Comparison of ENCODE assay signal across 8 cellular contexts in the genomic region with DNA sequence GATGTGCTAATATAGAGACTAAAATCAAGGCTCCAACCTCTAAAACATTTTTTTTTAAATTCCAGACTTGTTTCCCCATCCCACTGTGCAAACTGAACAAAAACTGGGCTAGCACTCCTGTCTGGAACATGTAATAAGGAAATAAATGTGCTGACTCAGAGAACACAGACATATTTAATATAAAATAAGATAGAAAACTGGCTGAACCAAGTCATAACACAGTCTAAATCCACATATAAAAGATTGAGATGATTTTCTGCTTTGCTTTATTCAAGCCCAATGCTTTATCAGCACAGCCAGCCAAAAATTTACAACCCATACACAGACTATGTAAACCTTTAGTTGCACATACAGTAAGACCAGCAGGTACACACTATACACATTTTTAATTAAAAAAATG. TPM values are rescaled to one million over a fixed set of nuclear protein-coding genes. Genes with fewer than 3 reads are reported as not detected.
DNase-seq lines count a peak whose midpoint lies in the region; ATAC-seq and TF ChIP-seq lines count a peak whose summit lies in the region.

No MANE protein-coding gene starts in this region.

- DNase-seq in A673 (ENCODE audit: low spot score) (no peak), choroid plexus epithelial cell (ENCODE audit: low read depth) (peak; percentile 36), naive B cell (no peak), NCI-H524 treated with DMSO at 0.1 percent for 48 hours (lab: John Stamatoyannopoulos, UW) (no peak), activated gamma-delta T cell (lab: John Stamatoyannopoulos, UW) (no peak), DMS53 (lab: John Stamatoyannopoulos, UW) (no peak), AG08396 (ENCODE audit: low spot score) (no peak)

- ATAC-seq in naive B cell (ENCODE audit: low read depth in 2 of 2), result no peak

- POLR2A ChIA-PET in A673 (lab: Charles Lee; ENCODE audit: low non-redundant PET), result no interaction called here

- CTCF ChIA-PET in A673 (lab: Charles Lee), result no interaction called here

- no peaks in the 10 kb centered on the region for H3K36me3 ChIP-seq in A673 (ENCODE audit: insufficient read depth, low read length, poor library complexity, severe bottlenecking)

- peak overlapping the region; percentile 93 for H3K27ac ChIP-seq in A673 (ENCODE audit: low read depth, low read length, poor library complexity, severe bottlenecking)

- H3K27me3 Mint-ChIP-seq in IgD-negative memory B cell (no peaks in the 10 kb centered on the region), naive B cell (peaks cover 0 to 6% (median 0%) of the 10 kb centered on the region in 3 donors)

- H3K9me3 ChIP-seq in A673 (ENCODE audit: low read depth, low read length, poor library complexity, severe bottlenecking), result no peaks in the 10 kb centered on the region

- intact Hi-C loops in A673 (cut with micrococcal nuclease; ENCODE audit: unreplicated experiment), result no loop called here

- H3K36me3 Mint-ChIP-seq in IgD-negative memory B cell (peaks cover 1% of the 10 kb centered on the region), naive B cell (no peaks in the 10 kb centered on the region)

- peaks cover 33 to 39% (median 38%) of the 10 kb centered on the region in 3 donors for H3K4me1 Mint-ChIP-seq in IgD-negative memory B cell
- H3K4me1 Mint-ChIP-seq in naive B cell, result peaks cover 29 to 55% (median 45%) of the 10 kb centered on the region in 3 donors

- H3K4me3 ChIP-seq in A673 (ENCODE audit: low read depth, low read length, poor library complexity, severe bottlenecking), result peak overlapping the region; percentile 78
- H3K4me3 ChIP-seq in choroid plexus epithelial cell (ENCODE audit: low read depth, low read length), result peak overlapping the region; percentile 95

- H3K9me3 Mint-ChIP-seq in IgD-negative memory B cell, result no peaks in the 10 kb centered on the region
- H3K9me3 Mint-ChIP-seq in naive B cell, result no peaks in the 10 kb centered on the region

- no peaks in the 10 kb centered on the region for H3K27me3 ChIP-seq in A673 (replicated peaks; ENCODE audit: insufficient read depth, low read depth, low read length, poor library complexity)

- TF ChIP-seq CTCF in A673 (conservative IDR thresholded peaks at IDR 0.05; ENCODE audit: low read depth, low read length), result no peak
- TF ChIP-seq CTCF in choroid plexus epithelial cell (conservative IDR thresholded peaks at IDR 0.05; ENCODE audit: low read depth, low read length), result no peak

- H3K4me3 Mint-ChIP-seq in IgD-negative memory B cell, result peak overlapping the region; percentile 90 to 98 (median 95)
- H3K4me3 Mint-ChIP-seq in naive B cell, result peak overlapping the region; percentile 90 to 99 (median 96)

- peaks cover 12% of the 10 kb centered on the region for H3K4me1 ChIP-seq in A673 (ENCODE audit: insufficient read depth, low read length, poor library complexity, severe bottlenecking)

- TSS peak; percentile 49 for BruUV-seq in A673 (replicated peaks; lab: Mats Ljungman, UMichigan)

- peak overlapping the region; percentile 80 to 100 (median 98) for H3K27ac Mint-ChIP-seq in IgD-negative memory B cell
- peak overlapping the region in 5 of 6 donors; percentile 93 to 100 (median 99) for H3K27ac Mint-ChIP-seq in naive B cell

RNA-seq across cellular contexts. Expression of a gene that starts 1.5 kb away (rescaled TPM):
- total RNA-seq in A673 (2021), result 59.7 and 60.5 TPM in 2 replicates
- polyA plus RNA-seq in IgD-negative memory B cell (106 TPM), naive B cell (ENCODE audit: low read depth in 6 of 6) (100 to 1,000 TPM in 3 of 6 donors, 10 to 100 TPM in 3; 89.8 to 112 (median 101) TPM)

RNA-seq across cellular contexts. Expression of a gene that starts 36.3 kb away (rescaled TPM):
- 16.6 and 19.9 TPM in 2 replicates for total RNA-seq in A673 (2021)
- polyA plus RNA-seq in IgD-negative memory B cell (not detected), naive B cell (ENCODE audit: low read depth in 6 of 6) (not detected)
